13 cellular contexts compared by ENCODE assay signal in the genomic region with DNA sequence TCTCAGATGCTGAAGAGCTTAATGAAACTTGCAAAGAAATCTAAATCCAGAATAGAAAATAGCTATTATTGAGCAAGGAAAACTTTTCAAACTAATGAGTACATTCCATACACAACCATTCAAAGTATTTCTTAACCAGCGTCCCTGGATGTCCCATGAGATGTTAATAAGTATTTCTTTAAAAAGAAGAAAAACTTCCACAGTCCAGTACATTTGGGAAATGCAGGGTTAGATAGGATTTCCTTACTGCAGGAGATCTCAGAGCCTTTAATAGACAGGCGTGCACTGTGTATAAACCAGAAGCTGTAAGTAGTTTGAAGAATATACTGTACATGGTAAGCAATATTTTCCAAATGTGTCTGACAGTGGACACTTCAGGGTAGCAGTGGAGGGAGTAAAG. TPM values are rescaled to one million over a fixed set of nuclear protein-coding genes. Genes with fewer than 3 reads are reported as not detected.
"Had no signal": no experiment of that assay in that cellular context is flagged by ENCODE, and none has a peak within 500 bp of the region (broad histone marks: within the 10 kb centered on the region; RNA-seq: fewer than 3 reads in every experiment).

No MANE protein-coding gene starts in this region.

- H3K27me3 ChIP-seq: adrenal gland, heart right ventricle, left lung had no signal

- H3K36me3 ChIP-seq: adrenal gland, heart right ventricle, left lung had no signal

- H3K27ac ChIP-seq: left lung had no signal

- H3K4me3 ChIP-seq: adrenal gland, heart right ventricle, left lung had no signal

- H3K4me1 ChIP-seq: adrenal gland had no signal

- H3K9me3 ChIP-seq: adrenal gland, heart right ventricle, left lung had no signal

- DNase-seq: activated CD4-positive, alpha-beta T cell treated with anti-CD3 and anti-CD28 coated beads, Interleukin-2, amount 50 U/mL, for 1 hour; activated naive CD4-positive, alpha-beta T cell treated with anti-CD3 and anti-CD28 coated beads for 36 hours; activated T-cell treated with anti-CD3 and anti-CD28 coated beads for 4 hours; adrenal gland; effector memory CD4-positive, alpha-beta T cell; heart right ventricle; islet precursor cell; left lung; stimulated activated CD4-positive, alpha-beta T cell treated with anti-CD3 and anti-CD28 coated beads, Interleukin-12 subunit alpha, Interleukin-12 subunit beta, amount 100 ng/mL, for 4 hours; stimulated activated naive CD4-positive, alpha-beta T cell; SW 1271 had no signal

- ATAC-seq: activated T-helper 17 cell treated with anti-CD3 and anti-CD28 coated beads, Interleukin-2, amount 50 U/mL, for 72 hours had no signal

RNA-seq across cellular contexts. Expression of gene BHLHE40, which starts 29.6 kb away (rescaled TPM):
- polyA plus RNA-seq: neural cell had no signal
